ENCODE assay signal across 9 cellular contexts in the genomic region with DNA sequence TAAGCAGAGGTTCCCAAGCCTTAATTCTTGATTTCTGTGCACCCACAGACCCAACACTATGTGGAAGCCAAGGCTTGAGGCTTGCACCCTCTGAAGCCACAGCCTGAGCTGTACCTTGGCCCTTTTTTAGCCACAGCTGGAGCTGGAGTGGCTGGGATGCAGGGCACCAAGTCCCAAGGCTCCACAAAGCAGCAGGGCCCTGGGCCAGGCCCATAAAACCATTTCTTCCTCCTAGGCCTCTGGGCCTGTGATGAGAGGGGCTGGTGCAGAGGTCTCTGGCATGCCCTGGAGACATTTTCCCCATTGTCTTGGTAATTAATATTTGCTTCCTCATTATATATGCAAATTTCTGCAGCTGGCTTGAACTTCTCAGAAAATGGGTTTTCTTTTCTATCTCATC.
"Had no signal": no experiment of that assay in that cellular context is flagged by ENCODE, and none has a peak within 500 bp of the region (broad histone marks: within the 10 kb centered on the region; RNA-seq: fewer than 3 reads in every experiment).

No MANE protein-coding gene starts in this region.

- H3K4me3 Mint-ChIP-seq: GM23338, H9, HFFc6, IgD-negative memory B cell had no signal

- ATAC-seq: GM23338, HepG2 had no signal

- H3K4me2 ChIP-seq: GM23338, KMS-11 had no signal

- H3K27ac ChIP-seq: HL-60, KMS-11 had no signal

- H3K4me1 Mint-ChIP-seq: GM23338, H9, IgD-negative memory B cell had no signal

- DNase-seq: H9, HCEC 1CT, HFFc6, KBM-7 had no signal

- H3K4me3 ChIP-seq: GM23338 had no signal

- H3K27ac Mint-ChIP-seq: GM23338, H9, IgD-negative memory B cell had no signal

- H3K9ac ChIP-seq: KMS-11 had no signal
